8 cellular contexts compared by ENCODE assay signal in genomic region chr3:104291878-104292277, GRCh38.
A peak's percentile ranks its signal among the peaks of the same experiment; 100 is the strongest.
DNase-seq lines count a peak whose midpoint lies in the region; ATAC-seq and TF ChIP-seq lines count a peak whose summit lies in the region.

No MANE protein-coding gene starts in this region.

- H3K4me1 ChIP-seq in left lung: no peaks in the 10 kb centered on the region

- intact Hi-C loops in left lung (cut with DNase I): no loop called here

- ATAC-seq in GM18867 (IDR thresholded peaks at IDR 0.05; ENCODE audit: unreplicated experiment) (peak; percentile 35), HG02870 (IDR thresholded peaks at IDR 0.05; ENCODE audit: unreplicated experiment) (peak; percentile 12), T-helper 17 cell (no peak), left lung (no peak)
- ATAC-seq in activated naive CD4-positive, alpha-beta T cell treated with anti-CD3 and anti-CD28 coated beads, Interleukin-2, amount 50 U/mL, for 72 hours: no peak

- H3K9me3 ChIP-seq in T-helper 17 cell (ENCODE audit: control insufficient read depth, low read length, poor library complexity, severe bottlenecking) (no peaks in the 10 kb centered on the region), left lung (peaks cover 0 to 10% of the 10 kb centered on the region in 2 donors)

- H3K27me3 ChIP-seq in left lung: no peaks in the 10 kb centered on the region

- H3K36me3 ChIP-seq in left lung: no peaks in the 10 kb centered on the region

- DNase-seq in T-helper 17 cell: no peak
- peak; percentile 11 for DNase-seq in myocyte (ENCODE audit: low read depth)
- no peak for DNase-seq in left lung
- DNase-seq in COR-L47 (lab: John Stamatoyannopoulos, UW): no peak
- DNase-seq in NCI-H2081 treated with DMSO at 0.1 percent for 48 hours (lab: John Stamatoyannopoulos, UW): no peak
- no peak for DNase-seq in activated naive CD4-positive, alpha-beta T cell treated with anti-CD3 and anti-CD28 coated beads, Interleukin-2, amount 50 U/mL, for 72 hours (ENCODE audit: low spot score in 2 of 2)

- no peak overlapping the region for H3K27ac ChIP-seq in left lung

- H3K36me3 Mint-ChIP-seq in T-helper 17 cell (ENCODE audit: low read depth): peaks cover 2% of the 10 kb centered on the region
- H3K36me3 Mint-ChIP-seq in activated naive CD4-positive, alpha-beta T cell treated with anti-CD3 and anti-CD28 coated beads, Interleukin-2, amount 50 U/mL, for 72 hours: no peaks in the 10 kb centered on the region

- peak overlapping the region; percentile 93 for H3K27ac Mint-ChIP-seq in T-helper 17 cell
- no peak overlapping the region for H3K27ac Mint-ChIP-seq in activated naive CD4-positive, alpha-beta T cell treated with anti-CD3 and anti-CD28 coated beads, Interleukin-2, amount 50 U/mL, for 72 hours

- peak overlapping the region; percentile 84 for H3K4me3 Mint-ChIP-seq in T-helper 17 cell

- no peak for TF ChIP-seq CTCF in left lung (IDR thresholded peaks at IDR 0.05)

- H3K4me1 Mint-ChIP-seq in T-helper 17 cell: peaks cover 6% of the 10 kb centered on the region

- no peaks in the 10 kb centered on the region for H3K9me3 Mint-ChIP-seq in activated naive CD4-positive, alpha-beta T cell treated with anti-CD3 and anti-CD28 coated beads, Interleukin-2, amount 50 U/mL, for 72 hours

- H3K27me3 Mint-ChIP-seq in T-helper 17 cell: no peaks in the 10 kb centered on the region

- H3K4me3 ChIP-seq in left lung: no peak overlapping the region

Comparison
In these comparisons a context has a peak if more than half of its experiments do, and no peak if none do; other contexts are left out.
1. ATAC-seq: peak in GM18867 (single experiment) and HG02870 (single experiment); none in T-helper 17 cell (single experiment), left lung (single experiment) and activated naive CD4-positive, alpha-beta T cell treated with anti-CD3 and anti-CD28 coated beads, Interleukin-2, amount 50 U/mL, for 72 hours (0 of 2).